Comparison of ENCODE assay signal across 8 cellular contexts in genomic region chrX:48631376-48632090, GRCh38. TPM values are rescaled to one million over a fixed set of nuclear protein-coding genes. Genes with fewer than 3 reads are reported as not detected.
DNase-seq lines count a peak whose midpoint lies in the region; ATAC-seq lines count a peak whose summit lies in the region.

No MANE protein-coding gene starts in this region.

- H3K27ac ChIP-seq in BLaER1 treated with 17β-estradiol and CSF1 and Interleukin-3, amounts not matched to agents 10 nM and 100 nM, result no peak overlapping the region
- peak overlapping the region; percentile 37 for H3K27ac ChIP-seq in substantia nigra (ENCODE audit: low read depth, low read length, poor library complexity, severe bottlenecking)

- H4K20me1 ChIP-seq in BLaER1 treated with 17β-estradiol and CSF1 and Interleukin-3, amounts not matched to agents 10 nM and 100 nM, result no peaks in the 10 kb centered on the region; a peak in 1 of 22 replicates

- H3K4me1 ChIP-seq in BLaER1 treated with 17β-estradiol and CSF1 and Interleukin-3, amounts not matched to agents 10 nM and 100 nM, result peaks cover 0 to 11% (median 5%) of the 10 kb centered on the region in 10 experiments; a peak in 7 of 20 replicates

- no peak overlapping the region for H3K9ac ChIP-seq in BLaER1 treated with 17β-estradiol and CSF1 and Interleukin-3, amounts not matched to agents 10 nM and 100 nM

- peak; percentile 83 for ATAC-seq in GM19328 (IDR thresholded peaks at IDR 0.05; ENCODE audit: unreplicated experiment)

- DNase-seq in KG1 (lab: John Stamatoyannopoulos, UW) (peak; percentile 24), RPMI7951 (ENCODE audit: low read depth) (peak; percentile 94), fibroblast of the conjunctiva (ENCODE audit: low read depth) (peak; percentile 88), non-pigmented ciliary epithelial cell (ENCODE audit: low read depth) (peak; percentile 66), substantia nigra (lab: John Stamatoyannopoulos, UW) (peak in 48 of 49 donors; percentile 0 to 76 (median 42))
- peak; percentile 20 for DNase-seq in activated T-helper 9 cell treated with anti-CD3 and anti-CD28 coated beads, Interleukin-2, amount 50 U/mL, for 16 hours (ENCODE audit: low read depth)

- no peaks in the 10 kb centered on the region for H3K36me3 ChIP-seq in BLaER1 treated with 17β-estradiol and CSF1 and Interleukin-3, amounts not matched to agents 10 nM and 100 nM

- H3K9me3 ChIP-seq in BLaER1 treated with 17β-estradiol and CSF1 and Interleukin-3, amounts not matched to agents 10 nM and 100 nM (replicated peaks in 1 of 11), result no peaks in the 10 kb centered on the region

- H3K27me3 ChIP-seq in BLaER1 treated with 17β-estradiol and CSF1 and Interleukin-3, amounts not matched to agents 10 nM and 100 nM, result peaks cover 6 to 28% (median 19%) of the 10 kb centered on the region in 11 experiments; a peak in 20 of 22 replicates

- H3K4me3 ChIP-seq in BLaER1 treated with 17β-estradiol and CSF1 and Interleukin-3, amounts not matched to agents 10 nM and 100 nM, result no peak overlapping the region

- peak overlapping the region in 6 of 11 experiments; percentile 7 to 38 (median 30); a peak in 6 of 22 replicates for H3K4me2 ChIP-seq in BLaER1 treated with 17β-estradiol and CSF1 and Interleukin-3, amounts not matched to agents 10 nM and 100 nM

RNA-seq across cellular contexts. Expression of gene WDR13, which starts 34.2 kb away (rescaled TPM):
- total RNA-seq in RPMI7951 (2014; rRNA removed; shearing (Covaris generic)), result 62.4 and 74.1 TPM in 2 replicates

RNA-seq across cellular contexts. Expression of gene WAS, which starts 52.1 kb away (rescaled TPM):
- total RNA-seq in RPMI7951 (2014; rRNA removed; shearing (Covaris generic)), result 0.84 and 1.5 TPM in 2 replicates

RNA-seq across cellular contexts. Expression of gene RBM3, which starts 57.2 kb away (rescaled TPM):
- total RNA-seq in RPMI7951 (2014; rRNA removed; shearing (Covaris generic)), result 200 and 208 TPM in 2 replicates

Comparison
In these comparisons a context has a peak if more than half of its experiments do, and no peak if none do; other contexts are left out.
1. DNase-seq: peak in every context shown above with its lines; median percentile 94 in RPMI7951; 88 in fibroblast of the conjunctiva; 66 in non-pigmented ciliary epithelial cell; 42 in substantia nigra; 24 in KG1; 20 in activated T-helper 9 cell treated with anti-CD3 and anti-CD28 coated beads, Interleukin-2, amount 50 U/mL, for 16 hours.